In genomic region chr4:55027596-55027995, GRCh38 we compare ENCODE assay signal across 7 cellular contexts.
"Had no signal": no experiment of that assay in that cellular context is flagged by ENCODE, and none has a peak within 500 bp of the region (broad histone marks: within the 10 kb centered on the region; RNA-seq: fewer than 3 reads in every experiment).

No MANE protein-coding gene starts in this region.

- H2AFZ ChIP-seq: GM23248, GM23338 had no signal

- H3K9ac ChIP-seq: GM23248 had no signal

- H3K4me3 Mint-ChIP-seq: GM23338, H9, HFFc6 had no signal

- DNase-seq: GM23248, GOT3, HCEC 1CT, HFFc6 had no signal

- H3K27ac ChIP-seq: GM23248 had no signal

- H3K36me3 ChIP-seq: HAP-1 had no signal

- H3K9me3 ChIP-seq: HAP-1 had no signal

- H3K4me3 ChIP-seq: GM23248, GM23338, HAP-1 had no signal

- H3K9me3 Mint-ChIP-seq: GM23338, H9, HFFc6 had no signal

- H3K27ac Mint-ChIP-seq: GM23338, H9, HFFc6 had no signal

- H3K4me2 ChIP-seq: GM23338 had no signal
